Comparison of ENCODE assay signal across 1 cellular context in the genomic region with DNA sequence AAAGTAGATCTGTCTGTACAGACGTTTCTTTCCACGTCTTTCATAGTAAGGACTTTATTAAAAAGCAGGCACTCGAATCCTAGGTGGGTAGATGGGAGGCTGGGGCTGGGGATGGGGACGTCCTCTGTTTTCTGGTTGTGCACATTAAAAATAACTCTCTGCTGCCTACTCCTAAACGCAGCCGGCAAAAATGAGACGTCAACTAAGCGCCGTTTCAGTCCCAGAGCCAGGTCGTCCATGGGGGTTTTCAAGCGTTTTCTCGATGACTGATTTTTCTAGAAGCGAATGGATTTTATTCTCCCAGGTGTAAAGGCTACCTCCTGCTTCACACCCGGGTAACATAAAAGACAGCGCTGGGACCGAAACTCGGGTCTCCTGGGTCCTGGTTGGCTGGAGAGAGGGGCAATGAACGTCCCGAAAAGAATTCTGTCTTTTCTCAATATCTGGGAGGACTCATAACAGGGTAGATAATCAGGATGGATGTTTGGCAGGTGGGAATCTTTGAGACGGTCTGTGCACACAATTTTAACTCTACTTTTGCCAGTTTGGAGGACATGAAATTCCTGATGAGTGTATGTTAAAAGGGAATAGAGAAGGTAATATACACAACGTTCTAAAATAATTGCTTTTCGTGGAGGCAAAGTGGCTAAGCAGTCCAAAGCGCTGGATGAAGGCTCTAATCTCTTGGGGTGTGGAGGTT.
TF ChIP-seq lines count a peak whose summit lies in the region.

No MANE protein-coding gene starts in this region.

TF ChIP-seq in GM12878, 131 proteins besides CTCF, POLR2A, EP300 and RAD21:
- TF ChIP-seq LARP7 (IDR thresholded peaks at IDR 0.05) (no peak), NFIC (IDR thresholded peaks at IDR 0.05; ENCODE audit: low read depth, low read length) (no peak), WRNIP1 (IDR thresholded peaks at IDR 0.05; ENCODE audit: borderline replicate concordance, low read depth, low read length) (no peak), SUPT20H (IDR thresholded peaks at IDR 0.05; ENCODE audit: borderline replicate concordance, control insufficient read depth, low read depth, low read length) (no peak), GABPA (IDR thresholded peaks at IDR 0.05; ENCODE audit: low read depth) (no peak), SUZ12 (IDR thresholded peaks at IDR 0.05; ENCODE audit: unreplicated experiment) (no peak), YBX1 (IDR thresholded peaks at IDR 0.05) (no peak), YY1 (IDR thresholded peaks at IDR 0.05; ENCODE audit: low read depth, low read length) (no peak), ASH2L (IDR thresholded peaks at IDR 0.05; ENCODE audit: borderline replicate concordance, low read depth) (no peak), CREM (IDR thresholded peaks at IDR 0.05; ENCODE audit: low read depth) (no peak), EGR1 (IDR thresholded peaks at IDR 0.05; ENCODE audit: borderline replicate concordance in 1 of 2, low read depth in 2 of 2, low read length in 2 of 2) (no peak), TCF7 (IDR thresholded peaks at IDR 0.05; ENCODE audit: borderline replicate concordance) (no peak), ZNF384 (IDR thresholded peaks at IDR 0.05; ENCODE audit: borderline replicate concordance, low read depth, low read length) (no peak), FOXM1 (IDR thresholded peaks at IDR 0.05; ENCODE audit: low read depth, low read length) (no peak), RBBP5 (conservative IDR thresholded peaks at IDR 0.05) (no peak)
- TF ChIP-seq, protein P1, sequence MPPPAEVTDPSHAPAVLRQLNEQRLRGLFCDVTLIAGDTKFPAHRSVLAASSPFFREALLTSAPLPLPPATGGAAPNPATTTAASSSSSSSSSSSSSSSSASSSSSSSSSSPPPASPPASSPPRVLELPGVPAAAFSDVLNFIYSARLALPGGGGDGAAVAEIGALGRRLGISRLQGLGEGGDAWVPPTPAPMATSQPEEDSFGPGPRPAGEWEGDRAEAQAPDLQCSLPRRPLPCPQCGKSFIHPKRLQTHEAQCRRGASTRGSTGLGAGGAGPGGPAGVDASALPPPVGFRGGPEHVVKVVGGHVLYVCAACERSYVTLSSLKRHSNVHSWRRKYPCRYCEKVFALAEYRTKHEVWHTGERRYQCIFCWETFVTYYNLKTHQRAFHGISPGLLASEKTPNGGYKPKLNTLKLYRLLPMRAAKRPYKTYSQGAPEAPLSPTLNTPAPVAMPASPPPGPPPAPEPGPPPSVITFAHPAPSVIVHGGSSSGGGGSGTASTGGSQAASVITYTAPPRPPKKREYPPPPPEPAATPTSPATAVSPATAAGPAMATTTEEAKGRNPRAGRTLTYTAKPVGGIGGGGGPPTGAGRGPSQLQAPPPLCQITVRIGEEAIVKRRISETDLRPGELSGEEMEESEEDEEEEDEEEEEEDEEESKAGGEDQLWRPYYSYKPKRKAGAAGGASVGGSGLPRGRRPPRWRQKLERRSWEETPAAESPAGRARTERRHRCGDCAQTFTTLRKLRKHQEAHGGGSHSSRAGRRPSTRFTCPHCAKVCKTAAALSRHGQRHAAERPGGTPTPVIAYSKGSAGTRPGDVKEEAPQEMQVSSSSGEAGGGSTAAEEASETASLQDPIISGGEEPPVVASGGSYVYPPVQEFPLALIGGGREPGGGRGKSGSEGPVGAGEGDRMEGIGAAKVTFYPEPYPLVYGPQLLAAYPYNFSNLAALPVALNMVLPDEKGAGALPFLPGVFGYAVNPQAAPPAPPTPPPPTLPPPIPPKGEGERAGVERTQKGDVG (CRISPR knock-in tag; IDR thresholded peaks at IDR 0.05) = no peak
- TF ChIP-seq, protein P2, sequence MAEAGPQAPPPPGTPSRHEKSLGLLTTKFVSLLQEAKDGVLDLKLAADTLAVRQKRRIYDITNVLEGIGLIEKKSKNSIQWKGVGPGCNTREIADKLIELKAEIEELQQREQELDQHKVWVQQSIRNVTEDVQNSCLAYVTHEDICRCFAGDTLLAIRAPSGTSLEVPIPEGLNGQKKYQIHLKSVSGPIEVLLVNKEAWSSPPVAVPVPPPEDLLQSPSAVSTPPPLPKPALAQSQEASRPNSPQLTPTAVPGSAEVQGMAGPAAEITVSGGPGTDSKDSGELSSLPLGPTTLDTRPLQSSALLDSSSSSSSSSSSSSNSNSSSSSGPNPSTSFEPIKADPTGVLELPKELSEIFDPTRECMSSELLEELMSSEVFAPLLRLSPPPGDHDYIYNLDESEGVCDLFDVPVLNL (IDR thresholded peaks at IDR 0.05; ENCODE audit: low read depth, low read length) = no peak
- TF ChIP-seq, protein P3, sequence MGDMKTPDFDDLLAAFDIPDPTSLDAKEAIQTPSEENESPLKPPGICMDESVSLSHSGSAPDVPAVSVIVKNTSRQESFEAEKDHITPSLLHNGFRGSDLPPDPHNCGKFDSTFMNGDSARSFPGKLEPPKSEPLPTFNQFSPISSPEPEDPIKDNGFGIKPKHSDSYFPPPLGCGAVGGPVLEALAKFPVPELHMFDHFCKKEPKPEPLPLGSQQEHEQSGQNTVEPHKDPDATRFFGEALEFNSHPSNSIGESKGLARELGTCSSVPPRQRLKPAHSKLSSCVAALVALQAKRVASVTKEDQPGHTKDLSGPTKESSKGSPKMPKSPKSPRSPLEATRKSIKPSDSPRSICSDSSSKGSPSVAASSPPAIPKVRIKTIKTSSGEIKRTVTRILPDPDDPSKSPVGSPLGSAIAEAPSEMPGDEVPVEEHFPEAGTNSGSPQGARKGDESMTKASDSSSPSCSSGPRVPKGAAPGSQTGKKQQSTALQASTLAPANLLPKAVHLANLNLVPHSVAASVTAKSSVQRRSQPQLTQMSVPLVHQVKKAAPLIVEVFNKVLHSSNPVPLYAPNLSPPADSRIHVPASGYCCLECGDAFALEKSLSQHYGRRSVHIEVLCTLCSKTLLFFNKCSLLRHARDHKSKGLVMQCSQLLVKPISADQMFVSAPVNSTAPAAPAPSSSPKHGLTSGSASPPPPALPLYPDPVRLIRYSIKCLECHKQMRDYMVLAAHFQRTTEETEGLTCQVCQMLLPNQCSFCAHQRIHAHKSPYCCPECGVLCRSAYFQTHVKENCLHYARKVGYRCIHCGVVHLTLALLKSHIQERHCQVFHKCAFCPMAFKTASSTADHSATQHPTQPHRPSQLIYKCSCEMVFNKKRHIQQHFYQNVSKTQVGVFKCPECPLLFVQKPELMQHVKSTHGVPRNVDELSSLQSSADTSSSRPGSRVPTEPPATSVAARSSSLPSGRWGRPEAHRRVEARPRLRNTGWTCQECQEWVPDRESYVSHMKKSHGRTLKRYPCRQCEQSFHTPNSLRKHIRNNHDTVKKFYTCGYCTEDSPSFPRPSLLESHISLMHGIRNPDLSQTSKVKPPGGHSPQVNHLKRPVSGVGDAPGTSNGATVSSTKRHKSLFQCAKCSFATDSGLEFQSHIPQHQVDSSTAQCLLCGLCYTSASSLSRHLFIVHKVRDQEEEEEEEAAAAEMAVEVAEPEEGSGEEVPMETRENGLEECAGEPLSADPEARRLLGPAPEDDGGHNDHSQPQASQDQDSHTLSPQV (IDR thresholded peaks at IDR 0.05) = no peak
- TF ChIP-seq, protein P4, sequence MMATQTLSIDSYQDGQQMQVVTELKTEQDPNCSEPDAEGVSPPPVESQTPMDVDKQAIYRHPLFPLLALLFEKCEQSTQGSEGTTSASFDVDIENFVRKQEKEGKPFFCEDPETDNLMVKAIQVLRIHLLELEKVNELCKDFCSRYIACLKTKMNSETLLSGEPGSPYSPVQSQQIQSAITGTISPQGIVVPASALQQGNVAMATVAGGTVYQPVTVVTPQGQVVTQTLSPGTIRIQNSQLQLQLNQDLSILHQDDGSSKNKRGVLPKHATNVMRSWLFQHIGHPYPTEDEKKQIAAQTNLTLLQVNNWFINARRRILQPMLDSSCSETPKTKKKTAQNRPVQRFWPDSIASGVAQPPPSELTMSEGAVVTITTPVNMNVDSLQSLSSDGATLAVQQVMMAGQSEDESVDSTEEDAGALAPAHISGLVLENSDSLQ (IDR thresholded peaks at IDR 0.05) = no peak
